13 cellular contexts compared by ENCODE assay signal in the genomic region with DNA sequence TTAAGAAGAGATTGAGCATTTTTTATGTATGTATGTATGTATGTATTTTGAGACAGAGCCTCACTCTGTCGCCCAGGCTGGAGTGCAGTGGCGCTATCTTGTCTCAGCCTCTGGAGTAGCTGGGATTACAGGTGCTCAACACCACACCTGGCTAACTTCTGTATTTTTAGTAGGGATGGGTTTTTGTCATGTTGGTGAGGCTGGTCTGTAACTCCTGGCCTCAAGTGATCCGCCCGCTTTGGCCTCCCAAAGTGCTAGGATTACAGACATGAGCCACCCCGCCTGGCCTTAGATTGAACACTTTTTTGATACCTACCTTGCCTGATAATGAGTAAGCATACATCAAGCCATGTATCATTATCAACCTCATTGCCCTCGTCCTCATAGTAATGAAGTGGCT. TPM values are rescaled to one million over a fixed set of nuclear protein-coding genes. Genes with fewer than 3 reads are reported as not detected.
DNase-seq lines count a peak whose midpoint lies in the region; ATAC-seq and TF ChIP-seq lines count a peak whose summit lies in the region.
"Had no signal": no experiment of that assay in that cellular context is flagged by ENCODE, and none has a peak within 500 bp of the region (broad histone marks: within the 10 kb centered on the region; RNA-seq: fewer than 3 reads in every experiment).

No MANE protein-coding gene starts in this region.

- H2BK5ac ChIP-seq in neuronal stem cell (ENCODE audit: low read length) = no peak overlapping the region

- H4K20me1 ChIP-seq in smooth muscle cell (ENCODE audit: low read depth) = peaks cover 13% of the 10 kb centered on the region

- H3K4me1 ChIP-seq in smooth muscle cell (ENCODE audit: low read depth) (peaks cover 20% of the 10 kb centered on the region), neuronal stem cell (ENCODE audit: control insufficient read depth in 2 of 2, insufficient read depth in 1 of 2, low read depth in 1 of 2, low read length in 2 of 2) (peaks cover 4 to 5% of the 10 kb centered on the region in 2 donors)

- no peak for DNase-seq in activated naive CD4-positive, alpha-beta T cell treated with anti-CD3 and anti-CD28 coated beads for 36 hours
- no peak for DNase-seq in activated naive CD4-positive, alpha-beta T cell treated with anti-CD3 and anti-CD28 coated beads, Interleukin-2, amount 50 U/mL, for 16 hours
- no peak for DNase-seq in RWPE1 (ENCODE audit: low spot score)
- no peak for DNase-seq in endothelial cell (ENCODE audit: low spot score)
- no peak for DNase-seq in smooth muscle cell (lab: John Stamatoyannopoulos, UW; ENCODE audit: unreplicated experiment)
- no peak for DNase-seq in neuronal stem cell (ENCODE audit: low spot score)
- DNase-seq in Right ventricle myocardium inferior (ENCODE audit: missing footprints) = no peak
- DNase-seq: activated CD4-positive, alpha-beta T cell treated with anti-CD3 and anti-CD28 coated beads, Interleukin-2, amount 50 U/mL, for 4 hours; AML-193; anterior cingulate cortex; foreskin fibroblast; PC-3 had no signal

- WGBS in smooth muscle cell (ENCODE audit: low lambda C conversion rate) = 94% methylated on average over 6 of the region's 6 CpGs
- WGBS in neuronal stem cell (ENCODE audit: extremely low coverage in 2 of 2, insufficient read length in 2 of 2, insufficient replicate concordance in 1 of 2), 2 donors = no CpG with 5 or more reads among the region's 6 CpGs

- no peak overlapping the region for H2BK15ac ChIP-seq in neuronal stem cell (ENCODE audit: low read length)

- H3K4me3 Mint-ChIP-seq in activated naive CD4-positive, alpha-beta T cell treated with anti-CD3 and anti-CD28 coated beads for 36 hours = peak overlapping the region; percentile 45
- peak overlapping the region; percentile 62 for H3K4me3 Mint-ChIP-seq in endothelial cell (ENCODE audit: unreplicated experiment)

- H3K27ac Mint-ChIP-seq in activated naive CD4-positive, alpha-beta T cell treated with anti-CD3 and anti-CD28 coated beads for 36 hours = no peak overlapping the region
- no peak overlapping the region for H3K27ac Mint-ChIP-seq in endothelial cell (ENCODE audit: unreplicated experiment)

- peaks cover 32% of the 10 kb centered on the region for H3K4me1 Mint-ChIP-seq in activated naive CD4-positive, alpha-beta T cell treated with anti-CD3 and anti-CD28 coated beads for 36 hours (ENCODE audit: low read depth)
- H3K4me1 Mint-ChIP-seq in endothelial cell (ENCODE audit: unreplicated experiment) = peaks cover 23% of the 10 kb centered on the region

- peak overlapping the region; percentile 96 for H3K4me2 ChIP-seq in smooth muscle cell
- no peak overlapping the region for H3K4me2 ChIP-seq in neuronal stem cell (ENCODE audit: insufficient read depth, low read length, poor library complexity, severe bottlenecking)

- POLR2A ChIA-PET in RWPE1 (lab: Yijun Ruan, JAX; ENCODE audit: low non-redundant PET) = interaction anchor here (0.5 kb wide), 1 partner anchor 257 kb away, joined by 4 read pairs; no protein-coding TSS in a partner anchor

- no peak for ATAC-seq in HG03196 (IDR thresholded peaks at IDR 0.05; ENCODE audit: unreplicated experiment)
- no peak for ATAC-seq in Right ventricle myocardium inferior
- ATAC-seq: PC-3 had no signal

- H2BK12ac ChIP-seq in neuronal stem cell (ENCODE audit: low read length) = no peak overlapping the region

- H3K4ac ChIP-seq in neuronal stem cell (ENCODE audit: low read length) = no peak overlapping the region

- H2BK120ac ChIP-seq in neuronal stem cell (ENCODE audit: low read depth, low read length) = no peak overlapping the region

- H3K27me3 Mint-ChIP-seq in activated naive CD4-positive, alpha-beta T cell treated with anti-CD3 and anti-CD28 coated beads for 36 hours (ENCODE audit: low read depth) = no peaks in the 10 kb centered on the region
- peaks cover 14% of the 10 kb centered on the region for H3K27me3 Mint-ChIP-seq in endothelial cell (ENCODE audit: unreplicated experiment)

- H3K9ac ChIP-seq in smooth muscle cell (ENCODE audit: low read depth) (no peak overlapping the region), neuronal stem cell (ENCODE audit: low read depth, low read length, poor library complexity) (no peak overlapping the region)

- intact Hi-C loops in activated naive CD4-positive, alpha-beta T cell treated with anti-CD3 and anti-CD28 coated beads for 36 hours (cut with micrococcal nuclease) = loop anchor here (5.0 to 10.0 kb wide), 6 partner anchors 373 to 1395 kb away; partner anchors contain the start of genes KLF3 and SMIM14
- intact Hi-C loops in Right ventricle myocardium inferior (cut with DNase I) = loop anchor here (5.0 kb wide), 2 partner anchors 362 to 602 kb away; partner anchors contain the start of genes LIAS, RPL9 and UBE2K

- no peak overlapping the region for H3K18ac ChIP-seq in neuronal stem cell (ENCODE audit: low read length)

- no peaks in the 10 kb centered on the region for H3K27me3 ChIP-seq in smooth muscle cell (ENCODE audit: low read depth)
- H3K27me3 ChIP-seq in neuronal stem cell (ENCODE audit: control insufficient read depth in 3 of 3, insufficient read depth in 3 of 3, low read depth in 1 of 3, low read length in 3 of 3) = no peaks in the 10 kb centered on the region

- no peak overlapping the region for H3K23ac ChIP-seq in neuronal stem cell (ENCODE audit: low read depth, low read length, poor library complexity)

- no peak overlapping the region for H3K14ac ChIP-seq in neuronal stem cell (ENCODE audit: low read length)

- H3K79me2 ChIP-seq in smooth muscle cell (ENCODE audit: low read depth) = peaks cover 64% of the 10 kb centered on the region

- H3F3A ChIP-seq in smooth muscle cell (ENCODE audit: low read depth) = no peaks in the 10 kb centered on the region

- H3K79me1 ChIP-seq in neuronal stem cell (ENCODE audit: low read depth, low read length) = peaks cover 3% of the 10 kb centered on the region

- no peak overlapping the region for H2AK5ac ChIP-seq in neuronal stem cell (ENCODE audit: low read depth, low read length)

- peak overlapping the region; percentile 100; the same call in 1 of the 2 replicates for H3K27ac ChIP-seq in RWPE1
- H3K27ac ChIP-seq in smooth muscle cell (ENCODE audit: low read depth) = no peak overlapping the region
- H3K27ac ChIP-seq in neuronal stem cell (replicated peaks; ENCODE audit: low read length) = no peak overlapping the region

- H3K9me3 ChIP-seq in smooth muscle cell (replicated peaks; ENCODE audit: low read depth) (no peaks in the 10 kb centered on the region), neuronal stem cell (replicated peaks in 1 of 2; ENCODE audit: control insufficient read depth in 2 of 2, insufficient read depth in 1 of 2, low read depth in 1 of 2, low read length in 2 of 2) (no peaks in the 10 kb centered on the region)

- H3K36me3 ChIP-seq in smooth muscle cell (ENCODE audit: low read depth) = no peaks in the 10 kb centered on the region
- peaks cover 2 to 53% of the 10 kb centered on the region in 2 donors for H3K36me3 ChIP-seq in neuronal stem cell (replicated peaks in 1 of 2; ENCODE audit: control insufficient read depth in 2 of 2, insufficient read depth in 2 of 2, low read length in 2 of 2)

- CTCF ChIA-PET in activated naive CD4-positive, alpha-beta T cell treated with anti-CD3 and anti-CD28 coated beads for 36 hours (lab: Charles Lee) = interaction anchor here (0.7 to 0.9 kb wide), 2 partner anchors 9 to 288 kb away, joined by 3 to 4 read pairs; no protein-coding TSS in a partner anchor
- CTCF ChIA-PET in RWPE1 (lab: Yijun Ruan, JAX) = interaction anchor here (1.3 kb wide), 1 partner anchor 267 kb away, joined by 5 read pairs; no protein-coding TSS in a partner anchor

- TF ChIP-seq CTCF in RWPE1 (conservative IDR thresholded peaks at IDR 0.05; ENCODE audit: low read depth) (no peak), endothelial cell (IDR thresholded peaks at IDR 0.05; ENCODE audit: unreplicated experiment) (no peak), smooth muscle cell (IDR thresholded peaks at IDR 0.05; ENCODE audit: borderline replicate concordance, insufficient read depth, poor library complexity, severe bottlenecking) (no peak)

- H4K8ac ChIP-seq in neuronal stem cell (ENCODE audit: low read depth, low read length) = no peak overlapping the region

- H3K9me3 Mint-ChIP-seq in activated naive CD4-positive, alpha-beta T cell treated with anti-CD3 and anti-CD28 coated beads for 36 hours = no peaks in the 10 kb centered on the region
- no peaks in the 10 kb centered on the region for H3K9me3 Mint-ChIP-seq in endothelial cell (ENCODE audit: unreplicated experiment)

- H3K4me3 ChIP-seq in smooth muscle cell = peak overlapping the region; percentile 69
- no peak overlapping the region for H3K4me3 ChIP-seq in neuronal stem cell (ENCODE audit: low read length in 2 of 2)

- peaks cover 13% of the 10 kb centered on the region for H3K36me3 Mint-ChIP-seq in activated naive CD4-positive, alpha-beta T cell treated with anti-CD3 and anti-CD28 coated beads for 36 hours (ENCODE audit: low read depth)
- H3K36me3 Mint-ChIP-seq in endothelial cell (ENCODE audit: low read depth, unreplicated experiment) = peaks cover 13% of the 10 kb centered on the region

- H4K91ac ChIP-seq in neuronal stem cell (ENCODE audit: low read depth, low read length, poor library complexity) = no peak overlapping the region

- no peak overlapping the region for H2AFZ ChIP-seq in smooth muscle cell (ENCODE audit: low read depth)
- H2AFZ ChIP-seq in neuronal stem cell (ENCODE audit: low read length) = no peak overlapping the region

RNA-seq across cellular contexts. Expression of gene N4BP2, which starts 2.7 kb away (rescaled TPM):
- 10 to 100 TPM; 17.5 to 18.8 TPM for total RNA-seq in activated naive CD4-positive, alpha-beta T cell treated with anti-CD3 and anti-CD28 coated beads for 36 hours
- total RNA-seq in endothelial cell (ENCODE audit: unreplicated experiment) = 24.9 TPM
- total RNA-seq in smooth muscle cell = 40.0 and 40.6 TPM in 2 replicates
- 9.0 and 9.2 TPM in 2 replicates for polyA plus RNA-seq in smooth muscle cell
- polyA plus RNA-seq in neuronal stem cell (2013, experiment 1 of 2) = 13.5 TPM
- polyA plus RNA-seq in neuronal stem cell (2013, experiment 2 of 2) = 14.7 TPM
- 4.1 TPM for total RNA-seq in Right ventricle myocardium inferior
